ENCODE assay signal across 20 cellular contexts in the genomic region with DNA sequence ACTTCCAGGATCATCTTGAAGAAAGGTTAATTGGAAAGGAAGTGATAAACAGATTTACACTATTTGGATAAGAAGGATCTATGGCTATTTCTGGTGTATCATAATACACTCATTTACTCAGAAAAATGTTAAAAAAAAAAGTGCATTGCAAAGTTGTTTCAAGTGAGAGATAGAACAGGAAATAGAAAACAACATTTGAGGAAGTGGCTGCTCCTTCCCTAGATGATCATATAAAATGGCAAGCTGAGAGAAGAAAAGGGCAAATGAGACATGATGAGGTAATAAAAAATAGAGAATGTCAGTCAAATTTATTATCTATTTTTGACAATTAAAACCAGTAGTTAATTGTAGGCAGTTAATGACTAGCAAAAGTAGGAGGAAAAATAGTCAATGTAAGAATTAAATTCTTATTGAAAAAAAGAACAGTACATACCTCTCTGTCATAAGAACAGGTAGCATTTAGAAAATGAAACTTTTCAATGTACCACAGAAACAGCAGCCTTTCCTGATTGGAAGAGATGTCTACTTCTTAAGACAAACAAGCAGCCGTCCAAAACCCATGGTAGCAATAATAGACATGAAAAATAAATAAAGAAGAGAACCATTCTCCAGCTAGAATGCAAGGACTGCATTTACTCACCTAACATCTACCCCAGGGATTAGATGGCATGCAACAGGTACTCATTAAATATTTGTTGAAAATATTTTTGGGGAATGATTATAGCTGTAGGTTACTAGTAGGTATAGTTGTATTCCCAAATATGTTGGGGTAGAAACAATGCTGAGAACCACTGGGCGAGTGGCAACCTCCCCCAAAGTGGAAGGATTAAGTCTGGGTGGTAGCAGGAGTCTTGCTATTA.
DNase-seq lines count a peak whose midpoint lies in the region; ATAC-seq and TF ChIP-seq lines count a peak whose summit lies in the region.
"Had no signal": no experiment of that assay in that cellular context is flagged by ENCODE, and none has a peak within 500 bp of the region (broad histone marks: within the 10 kb centered on the region; RNA-seq: fewer than 3 reads in every experiment).

No MANE protein-coding gene starts in this region.

- H3K9me3 ChIP-seq in OCI-LY7 (ENCODE audit: low read length), result no peaks in the 10 kb centered on the region
- H3K9me3 ChIP-seq: ovary, right atrium auricular region, suprapubic skin, vagina had no signal

- DNase-seq in activated naive CD4-positive, alpha-beta T cell treated with anti-CD3 and anti-CD28 coated beads for 36 hours, result no peak
- DNase-seq in activated naive CD4-positive, alpha-beta T cell (lab: John Stamatoyannopoulos, UW), result no peak
- DNase-seq in OCI-LY7 (ENCODE audit: low spot score) (peak; percentile 29), naive B cell (peak; percentile 9), SW480 (ENCODE audit: low spot score) (no peak), sciatic nerve (ENCODE audit: low spot score) (no peak)
- DNase-seq in stimulated activated CD4-positive, alpha-beta T cell treated with anti-CD3 and anti-CD28 coated beads, Interleukin-2, amount 100 ng/mL, for 48 hours, result no peak
- DNase-seq: activated CD4-positive, alpha-beta T cell treated with anti-CD3 and anti-CD28 coated beads for 4 hours; kidney glomerular epithelial cell; mammary epithelial cell; NCI-H1417; NCI-H510A; ovary had no signal

- H2AFZ ChIP-seq in OCI-LY7 (ENCODE audit: low read length), result peak overlapping the region; percentile 75
- H2AFZ ChIP-seq: GM23338 had no signal

- H3K27ac ChIP-seq in OCI-LY7 (ENCODE audit: low read depth, low read length, poor library complexity, severe bottlenecking), result no peak overlapping the region
- H3K27ac ChIP-seq: C4-2B, KMS-11, ovary, right atrium auricular region, suprapubic skin, vagina had no signal

- H3K9me3 Mint-ChIP-seq in activated naive CD4-positive, alpha-beta T cell treated with anti-CD3 and anti-CD28 coated beads for 36 hours, result peaks cover 2% of the 10 kb centered on the region
- H3K9me3 Mint-ChIP-seq in IgD-negative memory B cell (peaks cover 0 to 3% (median 1%) of the 10 kb centered on the region in 3 donors), naive B cell (peaks cover 0 to 6% (median 0%) of the 10 kb centered on the region in 7 donors)
- H3K9me3 Mint-ChIP-seq: GM23338 had no signal

- peaks cover 22% of the 10 kb centered on the region for H3K4me1 Mint-ChIP-seq in activated naive CD4-positive, alpha-beta T cell treated with anti-CD3 and anti-CD28 coated beads for 36 hours (ENCODE audit: low read depth)
- H3K4me1 Mint-ChIP-seq in IgD-negative memory B cell (peaks cover 4 to 10% (median 7%) of the 10 kb centered on the region in 3 donors), naive B cell (peaks cover 9 to 20% (median 19%) of the 10 kb centered on the region in 3 donors)

- intact Hi-C loops in activated naive CD4-positive, alpha-beta T cell treated with anti-CD3 and anti-CD28 coated beads for 36 hours (cut with micrococcal nuclease), result no loop called here
- intact Hi-C loops in OCI-LY7 (cut with micrococcal nuclease; ENCODE audit: unreplicated experiment), result no loop called here
- intact Hi-C loops in sciatic nerve (cut with DNase I), result no loop called here

- H3K79me2 ChIP-seq in OCI-LY7 (ENCODE audit: insufficient read depth, low read depth, low read length), result no peaks in the 10 kb centered on the region

- no peak overlapping the region for H3K4me3 ChIP-seq in OCI-LY7 (ENCODE audit: low read depth, low read length, poor library complexity, severe bottlenecking)
- H3K4me3 ChIP-seq: GM23338, ovary, right atrium auricular region, suprapubic skin, vagina had no signal

- H3K9me2 ChIP-seq in OCI-LY7 (ENCODE audit: insufficient read depth, low read length), result no peaks in the 10 kb centered on the region; the same call in 1 of the 2 replicates

- peak overlapping the region; percentile 71 for H3K27ac Mint-ChIP-seq in activated naive CD4-positive, alpha-beta T cell treated with anti-CD3 and anti-CD28 coated beads for 36 hours
- H3K27ac Mint-ChIP-seq in IgD-negative memory B cell (peak overlapping the region in 2 of 3 donors; percentile 12 to 74), naive B cell (peak overlapping the region; percentile 0 to 60 (median 5))
- H3K27ac Mint-ChIP-seq: GM23338 had no signal

- ATAC-seq in naive B cell (ENCODE audit: low read depth in 2 of 2), result peak; percentile 63 to 76
- ATAC-seq in sciatic nerve, result no peak
- ATAC-seq: GM23338 had no signal

- TF ChIP-seq CTCF in OCI-LY7 (conservative IDR thresholded peaks at IDR 0.05; ENCODE audit: low read length), result no peak

- no peaks in the 10 kb centered on the region for H3K27me3 Mint-ChIP-seq in activated naive CD4-positive, alpha-beta T cell treated with anti-CD3 and anti-CD28 coated beads for 36 hours (ENCODE audit: low read depth)
- H3K27me3 Mint-ChIP-seq in IgD-negative memory B cell, result peaks cover 6% of the 10 kb centered on the region
- H3K27me3 Mint-ChIP-seq in naive B cell, result peaks cover 0 to 21% (median 5%) of the 10 kb centered on the region in 3 donors

- H4K20me1 ChIP-seq in OCI-LY7 (ENCODE audit: insufficient read depth, low read length), result no peaks in the 10 kb centered on the region

- no TSS peak for BruUV-seq in OCI-LY7 (replicated peaks; lab: Mats Ljungman, UMichigan)

- CTCF ChIA-PET in activated naive CD4-positive, alpha-beta T cell treated with anti-CD3 and anti-CD28 coated beads for 36 hours (lab: Charles Lee), result interaction anchor here (0.9 kb wide), 1 partner anchor 34 kb away, joined by 5 read pairs; no protein-coding TSS in a partner anchor
- CTCF ChIA-PET in OCI-LY7 (lab: Charles Lee; ENCODE audit: unreplicated experiment), result no interaction called here

- peaks cover 14% of the 10 kb centered on the region for H3K4me1 ChIP-seq in OCI-LY7 (ENCODE audit: insufficient read depth, low read length, poor library complexity, severe bottlenecking)
- H3K4me1 ChIP-seq: right atrium auricular region, vagina had no signal

- POLR2A ChIA-PET in OCI-LY7 (lab: Charles Lee), result interaction anchor here (0.6 to 0.7 kb wide), 2 partner anchors 16 to 57 kb away, joined by 3 read pairs; no protein-coding TSS in a partner anchor

- no peaks in the 10 kb centered on the region for H3K36me3 Mint-ChIP-seq in activated naive CD4-positive, alpha-beta T cell treated with anti-CD3 and anti-CD28 coated beads for 36 hours (ENCODE audit: low read depth)
- H3K36me3 Mint-ChIP-seq in IgD-negative memory B cell, result no peaks in the 10 kb centered on the region
- H3K36me3 Mint-ChIP-seq in naive B cell, result peaks cover 2 to 7% of the 10 kb centered on the region in 2 donors

- H3K4me2 ChIP-seq in OCI-LY7 (ENCODE audit: low read length), result peak overlapping the region; percentile 31; the same call in 1 of the 2 replicates
- H3K4me2 ChIP-seq: GM23338, KMS-11 had no signal

- H3K36me3 ChIP-seq in OCI-LY7 (ENCODE audit: insufficient read depth, low read length), result no peaks in the 10 kb centered on the region
- H3K36me3 ChIP-seq: ovary, right atrium auricular region, suprapubic skin, vagina had no signal

- H3K4me3 Mint-ChIP-seq in activated naive CD4-positive, alpha-beta T cell treated with anti-CD3 and anti-CD28 coated beads for 36 hours, result no peak overlapping the region
- peak overlapping the region in 2 of 4 donors; percentile 18 to 55 for H3K4me3 Mint-ChIP-seq in IgD-negative memory B cell
- peak overlapping the region in 7 of 8 donors; percentile 3 to 68 (median 48) for H3K4me3 Mint-ChIP-seq in naive B cell
- H3K4me3 Mint-ChIP-seq: GM23338 had no signal

Comparison
In these comparisons a context has a peak if more than half of its experiments do, and no peak if none do; other contexts are left out.
1. DNase-seq: peak in OCI-LY7 (single experiment) and naive B cell (single experiment); none in activated naive CD4-positive, alpha-beta T cell treated with anti-CD3 and anti-CD28 coated beads for 36 hours (single experiment), activated naive CD4-positive, alpha-beta T cell (0 of 4), stimulated activated CD4-positive, alpha-beta T cell treated with anti-CD3 and anti-CD28 coated beads, Interleukin-2, amount 100 ng/mL, for 48 hours (0 of 2), SW480 (single experiment) and sciatic nerve (single experiment).
2. H3K27ac Mint-ChIP-seq: peak in every context shown above with its lines; median percentile 71 in activated naive CD4-positive, alpha-beta T cell treated with anti-CD3 and anti-CD28 coated beads for 36 hours; 43 in IgD-negative memory B cell; 5 in naive B cell.